In genomic region chr19:51480590-51480989, GRCh38 we compare ENCODE assay signal across 1 cellular context.
A peak's percentile ranks its signal among the peaks of the same experiment; 100 is the strongest.
TF ChIP-seq lines count a peak whose summit lies in the region.

No MANE protein-coding gene starts in this region.

TF ChIP-seq in A549, 52 proteins besides CTCF, POLR2A, EP300 and RAD21 (continued from another document):
- TF ChIP-seq REST (IDR thresholded peaks at IDR 0.05): peak; percentile 88
